ENCODE assay signal across 8 cellular contexts in genomic region chr11:131867457-131868257, GRCh38.
DNase-seq lines count a peak whose midpoint lies in the region; ATAC-seq and TF ChIP-seq lines count a peak whose summit lies in the region.

No MANE protein-coding gene starts in this region.

- peak; percentile 67 for ATAC-seq in GM21526 (IDR thresholded peaks at IDR 0.05; ENCODE audit: low FRiP score, unreplicated experiment)
- peak; percentile 41 for ATAC-seq in omental fat pad (ENCODE audit: low FRiP score)

- DNase-seq in ELF-1 (ENCODE audit: low read depth, low spot score) = peak; percentile 85
- peak; percentile 74 for DNase-seq in M059J (ENCODE audit: low read depth)
- peak; percentile 77 for DNase-seq in SW480 (ENCODE audit: low spot score)
- DNase-seq in fibroblast of villous mesenchyme (ENCODE audit: low read depth) = peak; percentile 75
- peak; percentile 53 for DNase-seq in omental fat pad (ENCODE audit: low spot score)
- DNase-seq in stimulated activated naive CD4-positive, alpha-beta T cell treated with Interleukin-2 at 50 U/mL for 16 hours (lab: John Stamatoyannopoulos, UW) = no peak
- no peak for DNase-seq in NCI-H446 treated with DMSO at 0.1 percent for 48 hours (lab: John Stamatoyannopoulos, UW)

- peak; percentile 74 for TF ChIP-seq CTCF in fibroblast of villous mesenchyme (IDR thresholded peaks at IDR 0.05; ENCODE audit: insufficient read depth, low read depth, low read length)
- TF ChIP-seq CTCF in omental fat pad (IDR thresholded peaks at IDR 0.05) = peak in 1 of 3 donors; percentile 16

- no peak overlapping the region for H3K4me3 ChIP-seq in fibroblast of villous mesenchyme (ENCODE audit: low read depth, low read length)

Comparison
In these comparisons a context has a peak if more than half of its experiments do, and no peak if none do; other contexts are left out.
1. DNase-seq: peak in ELF-1 (single experiment), M059J (single experiment), SW480 (single experiment), fibroblast of villous mesenchyme (single experiment) and omental fat pad (single experiment); none in stimulated activated naive CD4-positive, alpha-beta T cell treated with Interleukin-2 at 50 U/mL for 16 hours (single experiment) and NCI-H446 treated with DMSO at 0.1 percent for 48 hours (single experiment).